ENCODE assay signal across 22 cellular contexts in the genomic region with DNA sequence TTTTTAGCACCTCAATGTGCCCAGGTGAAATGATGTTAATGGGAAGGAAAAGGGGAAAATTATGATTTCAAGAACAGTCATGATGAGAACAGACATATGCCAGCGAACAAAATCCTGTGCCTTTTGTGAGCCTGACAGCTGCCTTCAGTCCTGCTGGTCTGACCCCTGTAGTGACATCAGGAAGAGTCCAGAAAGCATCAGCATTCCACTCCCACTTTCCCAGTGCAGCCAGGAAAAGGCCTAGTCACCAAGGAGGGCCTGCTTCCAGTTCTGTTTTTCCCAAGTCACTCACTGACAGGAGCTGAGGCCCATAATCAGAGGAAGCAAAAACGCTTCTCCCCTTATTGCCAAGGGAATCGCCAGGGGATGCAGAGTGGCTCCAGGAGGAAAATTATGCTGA.
DNase-seq lines count a peak whose midpoint lies in the region; FAIRE-seq and TF ChIP-seq lines count a peak whose summit lies in the region.
"Had no signal": no experiment of that assay in that cellular context is flagged by ENCODE, and none has a peak within 500 bp of the region (broad histone marks: within the 10 kb centered on the region; RNA-seq: fewer than 3 reads in every experiment).

No MANE protein-coding gene starts in this region.

- no peak for FAIRE-seq in GM19239 (lab: Jason Lieb, UNC)

- H3K36me3 ChIP-seq in esophagus muscularis mucosa (no peaks in the 10 kb centered on the region), uterus (no peaks in the 10 kb centered on the region)
- H3K36me3 ChIP-seq: BLaER1, SJSA1 had no signal

- peaks cover 20% of the 10 kb centered on the region for H3K4me1 Mint-ChIP-seq in glutamatergic neuron (ENCODE audit: low read depth, unreplicated experiment)

- H3K27ac ChIP-seq in esophagus muscularis mucosa (replicated peaks in 1 of 4): no peak overlapping the region
- H3K27ac ChIP-seq in uterus: no peak overlapping the region
- H3K27ac ChIP-seq: BLaER1, SJSA1 had no signal

- intact Hi-C loops in esophagus muscularis mucosa (cut with DNase I): no loop called here
- intact Hi-C loops in uterus (cut with DNase I; ENCODE audit: low total_unique reads): no loop called here

- peak overlapping the region; percentile 9 for H3K4me3 Mint-ChIP-seq in glutamatergic neuron (ENCODE audit: unreplicated experiment)
- H3K4me3 Mint-ChIP-seq: CD4-positive, alpha-beta T cell had no signal

- H3K27me3 ChIP-seq in esophagus muscularis mucosa: peaks cover 0 to 4% (median 0%) of the 10 kb centered on the region in 4 donors
- no peaks in the 10 kb centered on the region for H3K27me3 ChIP-seq in uterus
- H3K27me3 ChIP-seq: BLaER1, SJSA1 had no signal

- H3K27ac Mint-ChIP-seq in glutamatergic neuron (ENCODE audit: unreplicated experiment): peak overlapping the region; percentile 88
- H3K27ac Mint-ChIP-seq: CD4-positive, alpha-beta T cell had no signal

- TF ChIP-seq CTCF in esophagus muscularis mucosa (IDR thresholded peaks at IDR 0.05) (no peak), glutamatergic neuron (IDR thresholded peaks at IDR 0.05; ENCODE audit: partially characterized antibody, unreplicated experiment) (no peak), uterus (IDR thresholded peaks at IDR 0.05) (no peak)

- H3K4me1 ChIP-seq in esophagus muscularis mucosa (no peaks in the 10 kb centered on the region), uterus (no peaks in the 10 kb centered on the region)
- H3K4me1 ChIP-seq: Caco-2, SJSA1 had no signal

- H3K36me3 Mint-ChIP-seq in glutamatergic neuron (ENCODE audit: unreplicated experiment): no peaks in the 10 kb centered on the region

- no peak for TF ChIP-seq POLR2A in esophagus muscularis mucosa (IDR thresholded peaks at IDR 0.05; ENCODE audit: low read depth)
- no peak for TF ChIP-seq POLR2A in uterus (IDR thresholded peaks at IDR 0.05)

- DNase-seq in esophagus muscularis mucosa (ENCODE audit: extremely low spot score) (peak; percentile 55), glutamatergic neuron (no peak), hepatic stellate cell (ENCODE audit: low spot score) (peak; percentile 16), uterus (no peak), NCI-H2171 treated with DMSO at 0.1 percent for 48 hours (lab: John Stamatoyannopoulos, UW) (no peak), Kasumi-1 (lab: John Stamatoyannopoulos, UW) (no peak), GM19239 (ENCODE audit: insufficient read length, low spot score) (no peak)
- DNase-seq: Caco-2; CD4-positive, alpha-beta T cell; DMS 273 treated with DMSO at 0.1 percent for 48 hours; DMS79 treated with DMSO at 0.1 percent for 48 hours; H7; MM.1S; NCI-H1048; NCI-H1436; NCI-H187 treated with DMSO at 0.1 percent for 48 hours; NCI-H2107; NCI-H510A treated with DMSO at 0.1 percent for 48 hours; NCI-H748 treated with DMSO at 0.1 percent for 48 hours; NK-92 treated with Interleukin-12 subunit alpha and Interleukin-12 subunit beta, amount 100 ng/mL, for 24 hours had no signal

- peaks cover 1% of the 10 kb centered on the region for H3K27me3 Mint-ChIP-seq in glutamatergic neuron (ENCODE audit: unreplicated experiment)

- 84% methylated on average over 3 of the region's 3 CpGs for whole genome bisulfite sequencing in esophagus muscularis mucosa

- no peak for TF ChIP-seq EP300 in esophagus muscularis mucosa (IDR thresholded peaks at IDR 0.05)

- H3K4me3 ChIP-seq in esophagus muscularis mucosa (no peak overlapping the region), uterus (no peak overlapping the region)
- H3K4me3 ChIP-seq: BLaER1, SJSA1 had no signal

- H3K9me3 Mint-ChIP-seq in glutamatergic neuron (ENCODE audit: unreplicated experiment): no peaks in the 10 kb centered on the region
- H3K9me3 Mint-ChIP-seq: CD4-positive, alpha-beta T cell had no signal

- H3K9me3 ChIP-seq in esophagus muscularis mucosa (no peaks in the 10 kb centered on the region), uterus (no peaks in the 10 kb centered on the region)
- H3K9me3 ChIP-seq: Caco-2, SJSA1 had no signal

Comparison
In these comparisons a context has a peak if more than half of its experiments do, and no peak if none do; other contexts are left out.
1. DNase-seq: peak in esophagus muscularis mucosa (single experiment) and hepatic stellate cell (single experiment); none in glutamatergic neuron (single experiment), uterus (0 of 2), NCI-H2171 treated with DMSO at 0.1 percent for 48 hours (single experiment), Kasumi-1 (0 of 2) and GM19239 (single experiment).